ENCODE assay signal across 1 cellular context in genomic region chr1:207009182-207009850, GRCh38.
TF ChIP-seq lines count a peak whose summit lies in the region.

No MANE protein-coding gene starts in this region.

TF ChIP-seq in A549, 52 proteins besides CTCF, POLR2A, EP300 and RAD21 (continued from another document):
- TF ChIP-seq MYC (IDR thresholded peaks at IDR 0.05; ENCODE audit: borderline replicate concordance, low read length), result no peak
- TF ChIP-seq ELK1 (IDR thresholded peaks at IDR 0.05; ENCODE audit: low read depth, low read length), result no peak
- TF ChIP-seq REST (IDR thresholded peaks at IDR 0.05), result no peak
- TF ChIP-seq RCOR1 (IDR thresholded peaks at IDR 0.05; ENCODE audit: low read depth, low read length), result no peak
- TF ChIP-seq TP53 (CRISPR knock-in tag; IDR thresholded peaks at IDR 0.05), result no peak
- TF ChIP-seq FOSL2 (IDR thresholded peaks at IDR 0.05), result no peak
- TF ChIP-seq FOSL2 (CRISPR knock-in tag; IDR thresholded peaks at IDR 0.05), result no peak
- no peak for TF ChIP-seq HMGXB4 (CRISPR knock-in tag; IDR thresholded peaks at IDR 0.05; ENCODE audit: borderline replicate concordance)
- no peak for TF ChIP-seq RFX5 (IDR thresholded peaks at IDR 0.05)
- TF ChIP-seq PBX3 (IDR thresholded peaks at IDR 0.05), result no peak
- no peak for TF ChIP-seq SREBF2 (IDR thresholded peaks at IDR 0.05)
- TF ChIP-seq RARB (CRISPR knock-in tag; IDR thresholded peaks at IDR 0.05), result no peak
